In the genomic region with DNA sequence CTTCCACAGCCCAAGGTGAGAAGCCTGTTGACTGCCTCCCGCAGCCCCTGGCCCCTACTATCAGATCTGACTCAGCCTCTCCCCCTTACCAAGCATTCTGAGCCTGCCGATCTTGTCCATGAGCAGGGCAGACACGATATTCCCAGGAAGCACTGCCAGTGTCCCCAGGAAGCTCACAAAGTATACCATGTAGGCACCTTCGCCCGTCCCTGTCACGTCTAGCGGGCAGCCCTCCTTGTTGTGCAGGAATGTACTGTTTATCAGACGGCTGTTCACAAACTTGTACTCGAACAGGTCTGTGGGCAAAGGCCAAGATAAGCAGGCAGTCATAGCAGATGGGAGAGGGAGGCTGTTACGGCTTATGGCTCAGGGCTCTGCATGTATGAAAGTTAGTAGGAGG, we compare ENCODE assay signal across 28 cellular contexts. TPM values are rescaled to one million over a fixed set of nuclear protein-coding genes. Genes with fewer than 3 reads are reported as not detected.
DNase-seq lines count a peak whose midpoint lies in the region; ATAC-seq, FAIRE-seq and TF ChIP-seq lines count a peak whose summit lies in the region.
"Had no signal": no experiment of that assay in that cellular context is flagged by ENCODE, and none has a peak within 500 bp of the region (broad histone marks: within the 10 kb centered on the region; RNA-seq: fewer than 3 reads in every experiment).

No MANE protein-coding gene starts in this region.

- FAIRE-seq in HepG2 (lab: Jason Lieb, UNC) (no peak), small intestine (lab: Jason Lieb, UNC) (no peak)
- FAIRE-seq: A204.1, G401.6, HTR-8/SVneo had no signal

- in situ Hi-C loops in HepG2 (cut with HindIII; ENCODE audit: extremely low pct_ligation_motif_present, low pct_unique_long_range_greater_than_20kb) (no loop called here), Panc1 (cut with HindIII; ENCODE audit: low pct_unique_long_range_greater_than_20kb, low sequenced_read_pairs) (no loop called here)

- H3K9me3 Mint-ChIP-seq in activated CD8-positive, alpha-beta T cell treated with anti-CD3 and anti-CD28 coated beads for 36 hours, result no peaks in the 10 kb centered on the region
- H3K9me3 Mint-ChIP-seq: CD4-positive, alpha-beta T cell; HFFc6 had no signal

- H3K4me1 ChIP-seq in HepG2 (ENCODE audit: insufficient read depth, low read length) (0 out of 2 replicates have a peak, but pooled peaks cover 5% of the 10 kb centered on the region), right lobe of liver (no peaks in the 10 kb centered on the region), Panc1 (ENCODE audit: control insufficient read depth, insufficient read depth, low read length) (no peaks in the 10 kb centered on the region), small intestine (ENCODE audit: control insufficient read depth in 2 of 2, insufficient read depth in 1 of 2, low read depth in 1 of 2, low read length in 1 of 2) (no peaks in the 10 kb centered on the region)
- H3K4me1 ChIP-seq: Peyer's patch had no signal

- H4K20me1 ChIP-seq in HepG2 (ENCODE audit: insufficient read depth, low read length), result no peaks in the 10 kb centered on the region
- H4K20me1 ChIP-seq: BLaER1 treated with 17β-estradiol and CSF1 and Interleukin-3, amounts not matched to agents 10 nM and 100 nM had no signal

- TF ChIP-seq RAD21 in HepG2 (CRISPR knock-in tag; IDR thresholded peaks at IDR 0.05), result no peak

- no peak overlapping the region for H3K27ac ChIP-seq in HepG2 (ENCODE audit: extremely low read length, insufficient read depth, low read length)
- H3K27ac ChIP-seq in right lobe of liver, result no peak overlapping the region
- H3K27ac ChIP-seq in Panc1 (ENCODE audit: low read length), result no peak overlapping the region
- H3K27ac ChIP-seq in small intestine (ENCODE audit: low read depth in 1 of 2, low read length in 1 of 2), result no peak overlapping the region
- H3K27ac ChIP-seq: BLaER1 treated with 17β-estradiol and CSF1 and Interleukin-3, amounts not matched to agents 10 nM and 100 nM; GM23248; KMS-11; Peyer's patch; SK-N-MC had no signal

- TF ChIP-seq CTCF in HepG2 (CRISPR knock-in tag; IDR thresholded peaks at IDR 0.05), result no peak
- TF ChIP-seq CTCF in right lobe of liver (IDR thresholded peaks at IDR 0.05), result no peak
- TF ChIP-seq CTCF in Panc1 (IDR thresholded peaks at IDR 0.05), result no peak
- TF ChIP-seq CTCF in activated CD8-positive, alpha-beta T cell treated with anti-CD3 and anti-CD28 coated beads for 36 hours (IDR thresholded peaks at IDR 0.05), result no peak

- no peak for TF ChIP-seq EP300 in HepG2 (IDR thresholded peaks at IDR 0.05; ENCODE audit: low read depth in 2 of 2, low read length in 2 of 2)
- TF ChIP-seq EP300 in HepG2 (CRISPR knock-in tag; IDR thresholded peaks at IDR 0.05; ENCODE audit: borderline replicate concordance), result no peak

- POLR2A ChIA-PET in HepG2 (lab: Yijun Ruan, JAX), result interaction anchor here (1.1 kb wide), 1 partner anchor 20 kb away, joined by 3 read pairs; a partner anchor contains a TSS
- POLR2A ChIA-PET in Panc1 (lab: Charles Lee), result no interaction called here
- POLR2A ChIA-PET in activated CD8-positive, alpha-beta T cell treated with anti-CD3 and anti-CD28 coated beads for 36 hours (lab: Charles Lee), result interaction anchor here (1.5 to 2.1 kb wide), 2 partner anchors 9 to 19 kb away, joined by 6 to 7 read pairs; a partner anchor contains a TSS

- no peak overlapping the region for H2AFZ ChIP-seq in HepG2 (ENCODE audit: low read length)
- H2AFZ ChIP-seq: GM23248 had no signal

- H3K4me2 ChIP-seq in HepG2 (ENCODE audit: low read depth, low read length), result no peak overlapping the region
- H3K4me2 ChIP-seq: BLaER1 treated with 17β-estradiol and CSF1 and Interleukin-3, amounts not matched to agents 10 nM and 100 nM; KMS-11 had no signal

- no peak for DNase-seq in HepG2 (ENCODE audit: low spot score)
- no peak for DNase-seq in right lobe of liver
- no peak for DNase-seq in Panc1 (ENCODE audit: low read depth, low spot score)
- DNase-seq in erythroblast (lab: John Stamatoyannopoulos, UW), result peak; percentile 60 to 79
- DNase-seq in small intestine, result peak; percentile 57
- no peak for DNase-seq in NCI-H2029 (lab: John Stamatoyannopoulos, UW)
- DNase-seq in activated CD8-positive, alpha-beta T cell treated with anti-CD3 and anti-CD28 coated beads for 36 hours, result no peak
- DNase-seq: AML-193; CD4-positive, alpha-beta T cell; GM23248; H7; HFFc6; IMR-90; MM.1S; NCI-H1694; NCI-H2081; NCI-H2227 treated with DMSO at 0.1 percent for 48 hours; NCI-H510A; NCI-H69; SIG-M5 had no signal

- no peak overlapping the region for H3K9ac ChIP-seq in HepG2 (ENCODE audit: insufficient read depth, low read depth, low read length)
- H3K9ac ChIP-seq: BLaER1 treated with 17β-estradiol and CSF1 and Interleukin-3, amounts not matched to agents 10 nM and 100 nM; GM23248; KMS-11 had no signal

- 52% methylated on average over 10 of the region's 10 CpGs for WGBS in HepG2 (ENCODE audit: low lambda C conversion rate)
- 33% methylated on average over 4 of the region's 10 CpGs for WGBS in right lobe of liver (ENCODE audit: insufficient coverage, low coverage, low lambda C conversion rate, missing lambda C conversion rate)
- WGBS in small intestine, 3 donors, result 22 to 65% (median 43%) methylated on average over 10 of the region's 10 CpGs

- H3K36me3 Mint-ChIP-seq in activated CD8-positive, alpha-beta T cell treated with anti-CD3 and anti-CD28 coated beads for 36 hours (ENCODE audit: low read depth), result peaks cover 7% of the 10 kb centered on the region

- H3K27me3 ChIP-seq in HepG2 (ENCODE audit: control insufficient read depth in 1 of 2, insufficient read depth in 2 of 2, low read length in 2 of 2) (no peaks in the 10 kb centered on the region), right lobe of liver (no peaks in the 10 kb centered on the region), Panc1 (ENCODE audit: control insufficient read depth, insufficient read depth, low read length) (no peaks in the 10 kb centered on the region), small intestine (ENCODE audit: control insufficient read depth in 2 of 2, insufficient read depth in 2 of 2, low read length in 2 of 2) (no peaks in the 10 kb centered on the region)
- H3K27me3 ChIP-seq: BLaER1 treated with 17β-estradiol and CSF1 and Interleukin-3, amounts not matched to agents 10 nM and 100 nM; Peyer's patch had no signal

- CTCF ChIA-PET in HepG2 (lab: Yijun Ruan, JAX; ENCODE audit: low intra/inter-chr PET ratio, low total read pairs), result no interaction called here
- CTCF ChIA-PET in Panc1 (lab: Charles Lee), result no interaction called here
- CTCF ChIA-PET in activated CD8-positive, alpha-beta T cell treated with anti-CD3 and anti-CD28 coated beads for 36 hours (lab: Charles Lee), result interaction anchor here (0.8 kb wide), 1 partner anchor 18 kb away, joined by 3 read pairs; a partner anchor contains a TSS

- no peak for TF ChIP-seq POLR2A in HepG2 (IDR thresholded peaks at IDR 0.05; ENCODE audit: insufficient read depth in 1 of 2, low read depth in 2 of 2, low read length in 2 of 2)
- no peak for TF ChIP-seq POLR2A in right lobe of liver (IDR thresholded peaks at IDR 0.05)
- TF ChIP-seq POLR2A in erythroblast (IDR thresholded peaks at IDR 0.05; ENCODE audit: low read length), result no peak

- no peaks in the 10 kb centered on the region for H3K4me1 Mint-ChIP-seq in activated CD8-positive, alpha-beta T cell treated with anti-CD3 and anti-CD28 coated beads for 36 hours (ENCODE audit: low read depth)

- H3K4me3 ChIP-seq in HepG2 (replicated peaks in 1 of 3; ENCODE audit: insufficient read depth in 1 of 3, low read depth in 2 of 3, low read length in 3 of 3) (no peak overlapping the region), right lobe of liver (no peak overlapping the region), Panc1 (ENCODE audit: low read depth in 2 of 2, low read length in 2 of 2) (no peak overlapping the region), small intestine (ENCODE audit: low read depth in 1 of 2, low read length in 2 of 2) (no peak overlapping the region)
- H3K4me3 ChIP-seq: BLaER1 treated with 17β-estradiol and CSF1 and Interleukin-3, amounts not matched to agents 10 nM and 100 nM; GM23248; Peyer's patch; SK-N-MC had no signal

- no peaks in the 10 kb centered on the region for H3K27me3 Mint-ChIP-seq in activated CD8-positive, alpha-beta T cell treated with anti-CD3 and anti-CD28 coated beads for 36 hours
- H3K27me3 Mint-ChIP-seq: CD4-positive, alpha-beta T cell had no signal

- H3K4me3 Mint-ChIP-seq in activated CD8-positive, alpha-beta T cell treated with anti-CD3 and anti-CD28 coated beads for 36 hours, result no peak overlapping the region
- H3K4me3 Mint-ChIP-seq: CD4-positive, alpha-beta T cell; HFFc6 had no signal

- H3K9me3 ChIP-seq in HepG2 (ENCODE audit: low read length) (no peaks in the 10 kb centered on the region), right lobe of liver (no peaks in the 10 kb centered on the region), Panc1 (ENCODE audit: control insufficient read depth, insufficient read depth, low read depth, low read length) (no peaks in the 10 kb centered on the region), small intestine (ENCODE audit: control insufficient read depth, low read depth) (no peaks in the 10 kb centered on the region)
- H3K9me3 ChIP-seq: BLaER1 treated with 17β-estradiol and CSF1 and Interleukin-3, amounts not matched to agents 10 nM and 100 nM; Peyer's patch had no signal

- no TSS peak for BruUV-seq in HepG2 (replicated peaks; lab: Mats Ljungman, UMichigan)
- BruUV-seq in Panc1 (replicated peaks; lab: Mats Ljungman, UMichigan), result no TSS peak

- intact Hi-C loops in HepG2 (cut with micrococcal nuclease; ENCODE audit: unreplicated experiment) (no loop called here), right lobe of liver (cut with DNase I) (no loop called here), Panc1 (cut with micrococcal nuclease; ENCODE audit: unreplicated experiment) (no loop called here)
- intact Hi-C loops in activated CD8-positive, alpha-beta T cell treated with anti-CD3 and anti-CD28 coated beads for 36 hours (cut with micrococcal nuclease), result no loop called here

- peak; percentile 42 for ATAC-seq in HepG2
- no peak for ATAC-seq in right lobe of liver
- ATAC-seq in Panc1, result 0 out of 2 replicates have a peak, but pooled peaks have one; percentile 11
- no peak for ATAC-seq in GM19452 (IDR thresholded peaks at IDR 0.05; ENCODE audit: unreplicated experiment)
- ATAC-seq in activated CD8-positive, alpha-beta T cell treated with anti-CD3 and anti-CD28 coated beads for 36 hours, result no peak

- H3K36me3 ChIP-seq in HepG2 (replicated peaks in 1 of 2; ENCODE audit: control insufficient read depth in 1 of 2, insufficient read depth in 2 of 2, low read length in 2 of 2) (no peaks in the 10 kb centered on the region), right lobe of liver (no peaks in the 10 kb centered on the region), Panc1 (ENCODE audit: control insufficient read depth, insufficient read depth, low read length) (no peaks in the 10 kb centered on the region), small intestine (ENCODE audit: control insufficient read depth in 2 of 2, insufficient read depth in 2 of 2, low read length in 2 of 2) (no peaks in the 10 kb centered on the region)
- H3K36me3 ChIP-seq: Peyer's patch had no signal

- no peak overlapping the region for H3K27ac Mint-ChIP-seq in activated CD8-positive, alpha-beta T cell treated with anti-CD3 and anti-CD28 coated beads for 36 hours
- H3K27ac Mint-ChIP-seq: CD4-positive, alpha-beta T cell; HFFc6 had no signal

- H3K79me2 ChIP-seq in HepG2 (ENCODE audit: insufficient read depth, low read length), result no peaks in the 10 kb centered on the region

RNA-seq across cellular contexts. Expression of gene BOLA1, which starts 7.2 kb away (rescaled TPM):
- total RNA-seq in HepG2 (2016; rRNA removed; fragmentation: Illumina TruSeq; extraction: Trizol) (3.1 and 4.2 TPM in 2 replicates), right lobe of liver (10 to 100 TPM in 3 of 6 experiments, 1 to 10 TPM in 3; 8.4 to 23.7 (median 9.5) TPM), Panc1 (2021; ENCODE audit: unreplicated experiment) (14.6 TPM)
- 2.1 and 2.4 TPM in 2 replicates for total RNA-seq in HepG2 (2016; cell fraction: cytosol; rRNA removed; fragmentation: Illumina TruSeq; extraction: Trizol; ENCODE audit: low read depth)
- 3.6 and 3.9 TPM in 2 replicates for total RNA-seq in HepG2 (2016; cell fraction: insoluble cytoplasmic fraction; rRNA removed; fragmentation: Illumina TruSeq; extraction: Trizol)
- 2.0 and 2.7 TPM in 2 replicates for total RNA-seq in HepG2 (2016; cell fraction: membrane; rRNA removed; fragmentation: Illumina TruSeq; extraction: Trizol)
- total RNA-seq in HepG2 (2016; cell fraction: nucleus; rRNA removed; fragmentation: Illumina TruSeq; extraction: Trizol), result 3.2 and 3.5 TPM in 2 replicates
- polyA plus RNA-seq in HepG2 (2011; rRNA removed) (2.9 and 3.2 TPM in 2 replicates), small intestine (10 to 100 TPM; 24.7 to 49.4 (median 31.3) TPM)
- polyA plus RNA-seq in HepG2 (2011; cell fraction: cytosol; rRNA removed), result 2.9 and 4.8 TPM in 2 replicates
- 8.1 and 8.9 TPM in 2 replicates for polyA plus RNA-seq in HepG2 (2011; cell fraction: nucleus; rRNA removed)
- 2.5 and 2.8 TPM in 2 replicates for polyA plus RNA-seq in HepG2 (2012)
- 2.0 and 2.6 TPM in 2 replicates for polyA plus RNA-seq in HepG2 (2016; cell fraction: cytosol; fragmentation: Illumina TruSeq; extraction: Trizol; ENCODE audit: low read depth)
- 3.3 and 5.4 TPM in 2 replicates for polyA plus RNA-seq in HepG2 (2016; cell fraction: insoluble cytoplasmic fraction; fragmentation: Illumina TruSeq; extraction: Trizol; ENCODE audit: low read depth)
- 2.5 and 2.8 TPM in 2 replicates for polyA plus RNA-seq in HepG2 (2016; cell fraction: membrane; fragmentation: Illumina TruSeq; extraction: Trizol; ENCODE audit: low read depth)
- 4.8 TPM in 2 replicates for polyA plus RNA-seq in HepG2 (2016; cell fraction: nucleus; fragmentation: Illumina TruSeq; extraction: Trizol; ENCODE audit: insufficient read depth, low read depth)
- polyA minus RNA-seq in HepG2 (2011; rRNA and poly(A)+ RNA removed; ENCODE audit: low replicate concordance), result 1.4 and 3.8 TPM in 2 replicates
- polyA minus RNA-seq in HepG2 (2011; cell fraction: cytosol; rRNA and poly(A)+ RNA removed), result 0.79 TPM in 1 of 2 replicates, not detected in the other
- polyA minus RNA-seq in HepG2 (2011; cell fraction: nucleus; rRNA and poly(A)+ RNA removed), result 1.4 and 1.9 TPM in 2 replicates
- polyA plus RNA-seq in Panc1 (2012; ENCODE audit: insufficient read length), result 21.1 TPM
- total RNA-seq in activated CD8-positive, alpha-beta T cell treated with anti-CD3 and anti-CD28 coated beads for 36 hours, result 10 to 100 TPM; 25.1 to 28.8 TPM

RNA-seq across cellular contexts. Expression of gene SV2A, which starts 11.1 kb away (rescaled TPM):
- total RNA-seq in HepG2 (2016; rRNA removed; fragmentation: Illumina TruSeq; extraction: Trizol) (0.45 and 0.84 TPM in 2 replicates), right lobe of liver (under 1 TPM; 0.12 to 0.50 (median 0.25) TPM), Panc1 (2021; ENCODE audit: unreplicated experiment) (2.9 TPM)
- 0.10 and 0.18 TPM in 2 replicates for total RNA-seq in HepG2 (2016; cell fraction: cytosol; rRNA removed; fragmentation: Illumina TruSeq; extraction: Trizol; ENCODE audit: low read depth)
- 0.55 and 0.89 TPM in 2 replicates for total RNA-seq in HepG2 (2016; cell fraction: insoluble cytoplasmic fraction; rRNA removed; fragmentation: Illumina TruSeq; extraction: Trizol)
- total RNA-seq in HepG2 (2016; cell fraction: membrane; rRNA removed; fragmentation: Illumina TruSeq; extraction: Trizol), result 0.22 and 0.34 TPM in 2 replicates
- total RNA-seq in HepG2 (2016; cell fraction: nucleus; rRNA removed; fragmentation: Illumina TruSeq; extraction: Trizol), result 0.84 and 1.3 TPM in 2 replicates
- polyA plus RNA-seq in HepG2 (2011; rRNA removed) (1.9 and 3.3 TPM in 2 replicates), small intestine (1 to 10 TPM in 1 of 3 donors, under 1 TPM in 1, not detected in 1; 0.54 to 3.9 TPM)
- 2.0 and 3.0 TPM in 2 replicates for polyA plus RNA-seq in HepG2 (2011; cell fraction: cytosol; rRNA removed)
- polyA plus RNA-seq in HepG2 (2011; cell fraction: nucleus; rRNA removed), result 3.7 and 5.5 TPM in 2 replicates
- polyA plus RNA-seq in HepG2 (2012), result 1.8 and 4.2 TPM in 2 replicates
- polyA plus RNA-seq in HepG2 (2016; cell fraction: cytosol; fragmentation: Illumina TruSeq; extraction: Trizol; ENCODE audit: low read depth), result 0.05 and 0.08 TPM in 2 replicates
- polyA plus RNA-seq in HepG2 (2016; cell fraction: insoluble cytoplasmic fraction; fragmentation: Illumina TruSeq; extraction: Trizol; ENCODE audit: low read depth), result 0.45 and 0.50 TPM in 2 replicates
- 0.13 and 0.18 TPM in 2 replicates for polyA plus RNA-seq in HepG2 (2016; cell fraction: membrane; fragmentation: Illumina TruSeq; extraction: Trizol; ENCODE audit: low read depth)
- polyA plus RNA-seq in HepG2 (2016; cell fraction: nucleus; fragmentation: Illumina TruSeq; extraction: Trizol; ENCODE audit: insufficient read depth, low read depth), result 1.7 and 2.1 TPM in 2 replicates
- polyA minus RNA-seq in HepG2 (2011; rRNA and poly(A)+ RNA removed; ENCODE audit: low replicate concordance), result 0.19 and 5.4 TPM in 2 replicates
- 1.5 and 1.9 TPM in 2 replicates for polyA minus RNA-seq in HepG2 (2011; cell fraction: cytosol; rRNA and poly(A)+ RNA removed)
- polyA minus RNA-seq in HepG2 (2011; cell fraction: nucleus; rRNA and poly(A)+ RNA removed), result 2.1 and 2.9 TPM in 2 replicates
- 4.4 TPM for polyA plus RNA-seq in Panc1 (2012; ENCODE audit: insufficient read length)
- total RNA-seq in activated CD8-positive, alpha-beta T cell treated with anti-CD3 and anti-CD28 coated beads for 36 hours, result 1 to 10 TPM; 8.2 to 9.1 TPM

RNA-seq across cellular contexts. Expression of gene SF3B4, which starts 21.0 kb away (rescaled TPM):
- total RNA-seq in HepG2 (2016; rRNA removed; fragmentation: Illumina TruSeq; extraction: Trizol) (14.8 and 24.6 TPM in 2 replicates), right lobe of liver (10 to 100 TPM in 5 of 6 experiments, 1 to 10 TPM in 1; 8.2 to 18.5 (median 12.2) TPM), Panc1 (2021; ENCODE audit: unreplicated experiment) (120 TPM)
- 3.4 and 4.9 TPM in 2 replicates for total RNA-seq in HepG2 (2016; cell fraction: cytosol; rRNA removed; fragmentation: Illumina TruSeq; extraction: Trizol; ENCODE audit: low read depth)
- total RNA-seq in HepG2 (2016; cell fraction: insoluble cytoplasmic fraction; rRNA removed; fragmentation: Illumina TruSeq; extraction: Trizol), result 11.6 and 24.9 TPM in 2 replicates
- total RNA-seq in HepG2 (2016; cell fraction: membrane; rRNA removed; fragmentation: Illumina TruSeq; extraction: Trizol), result 10.3 and 11.6 TPM in 2 replicates
- 11.4 and 16.3 TPM in 2 replicates for total RNA-seq in HepG2 (2016; cell fraction: nucleus; rRNA removed; fragmentation: Illumina TruSeq; extraction: Trizol)
- polyA plus RNA-seq in HepG2 (2011; rRNA removed) (13.8 and 14.6 TPM in 2 replicates), small intestine (10 to 100 TPM; 34.3 to 50.8 (median 34.9) TPM)
- 9.1 and 10.1 TPM in 2 replicates for polyA plus RNA-seq in HepG2 (2011; cell fraction: cytosol; rRNA removed)
- 10.6 and 12.6 TPM in 2 replicates for polyA plus RNA-seq in HepG2 (2011; cell fraction: nucleus; rRNA removed)
- 36.2 and 39.4 TPM in 2 replicates for polyA plus RNA-seq in HepG2 (2012)
- polyA plus RNA-seq in HepG2 (2016; cell fraction: cytosol; fragmentation: Illumina TruSeq; extraction: Trizol; ENCODE audit: low read depth), result 11.3 and 13.8 TPM in 2 replicates
- polyA plus RNA-seq in HepG2 (2016; cell fraction: insoluble cytoplasmic fraction; fragmentation: Illumina TruSeq; extraction: Trizol; ENCODE audit: low read depth), result 37.5 and 53.9 TPM in 2 replicates
- polyA plus RNA-seq in HepG2 (2016; cell fraction: membrane; fragmentation: Illumina TruSeq; extraction: Trizol; ENCODE audit: low read depth), result 17.3 and 22.1 TPM in 2 replicates
- 28.9 and 31.3 TPM in 2 replicates for polyA plus RNA-seq in HepG2 (2016; cell fraction: nucleus; fragmentation: Illumina TruSeq; extraction: Trizol; ENCODE audit: insufficient read depth, low read depth)
- 14.9 and 44.2 TPM in 2 replicates for polyA minus RNA-seq in HepG2 (2011; rRNA and poly(A)+ RNA removed; ENCODE audit: low replicate concordance)
- polyA minus RNA-seq in HepG2 (2011; cell fraction: cytosol; rRNA and poly(A)+ RNA removed), result 14.8 and 15.7 TPM in 2 replicates
- polyA minus RNA-seq in HepG2 (2011; cell fraction: nucleus; rRNA and poly(A)+ RNA removed), result 12.9 and 16.2 TPM in 2 replicates
- polyA plus RNA-seq in Panc1 (2012; ENCODE audit: insufficient read length), result 98.8 TPM
- 10 to 100 TPM; 67.1 to 67.6 TPM for total RNA-seq in activated CD8-positive, alpha-beta T cell treated with anti-CD3 and anti-CD28 coated beads for 36 hours

RNA-seq across cellular contexts. Expression of gene MTMR11, which starts 30.1 kb away (rescaled TPM):
- 0.27 and 0.49 TPM in 2 replicates for total RNA-seq in HepG2 (2016; rRNA removed; fragmentation: Illumina TruSeq; extraction: Trizol)
- total RNA-seq in HepG2 (2016; cell fraction: cytosol; rRNA removed; fragmentation: Illumina TruSeq; extraction: Trizol; ENCODE audit: low read depth), result not detected in 2 replicates
- 0.48 and 0.61 TPM in 2 replicates for total RNA-seq in HepG2 (2016; cell fraction: insoluble cytoplasmic fraction; rRNA removed; fragmentation: Illumina TruSeq; extraction: Trizol)
- 0.09 and 0.28 TPM in 2 replicates for total RNA-seq in HepG2 (2016; cell fraction: membrane; rRNA removed; fragmentation: Illumina TruSeq; extraction: Trizol)
- 0.65 and 0.72 TPM in 2 replicates for total RNA-seq in HepG2 (2016; cell fraction: nucleus; rRNA removed; fragmentation: Illumina TruSeq; extraction: Trizol)
- polyA plus RNA-seq in HepG2 (2011; rRNA removed), result 2.8 and 4.0 TPM in 2 replicates
- 1.5 and 2.7 TPM in 2 replicates for polyA plus RNA-seq in HepG2 (2011; cell fraction: cytosol; rRNA removed)
- 10.8 and 17.5 TPM in 2 replicates for polyA plus RNA-seq in HepG2 (2011; cell fraction: nucleus; rRNA removed)
- 2.8 and 4.1 TPM in 2 replicates for polyA plus RNA-seq in HepG2 (2012)
- 0.11 TPM in 1 of 2 replicates, not detected in the other for polyA plus RNA-seq in HepG2 (2016; cell fraction: cytosol; fragmentation: Illumina TruSeq; extraction: Trizol; ENCODE audit: low read depth)
- polyA plus RNA-seq in HepG2 (2016; cell fraction: insoluble cytoplasmic fraction; fragmentation: Illumina TruSeq; extraction: Trizol; ENCODE audit: low read depth), result 0.31 and 0.47 TPM in 2 replicates
- polyA plus RNA-seq in HepG2 (2016; cell fraction: membrane; fragmentation: Illumina TruSeq; extraction: Trizol; ENCODE audit: low read depth), result 0.16 TPM in 1 of 2 replicates, not detected in the other
- polyA plus RNA-seq in HepG2 (2016; cell fraction: nucleus; fragmentation: Illumina TruSeq; extraction: Trizol; ENCODE audit: insufficient read depth, low read depth), result 1.5 and 2.0 TPM in 2 replicates
- 4.0 and 9.4 TPM in 2 replicates for polyA minus RNA-seq in HepG2 (2011; rRNA and poly(A)+ RNA removed; ENCODE audit: low replicate concordance)
- polyA minus RNA-seq in HepG2 (2011; cell fraction: cytosol; rRNA and poly(A)+ RNA removed), result 0.89 and 1.3 TPM in 2 replicates
- polyA minus RNA-seq in HepG2 (2011; cell fraction: nucleus; rRNA and poly(A)+ RNA removed), result 5.4 and 10.2 TPM in 2 replicates
- total RNA-seq in right lobe of liver, result 1 to 10 TPM in 5 of 6 experiments, under 1 TPM in 1; 0.97 to 7.1 (median 3.6) TPM
- total RNA-seq in Panc1 (2021; ENCODE audit: unreplicated experiment), result 12.0 TPM
- polyA plus RNA-seq in Panc1 (2012; ENCODE audit: insufficient read length), result 9.4 TPM
- 100 to 1,000 TPM in 1 of 3 donors, 10 to 100 TPM in 2; 32.5 to 138 (median 94.3) TPM for polyA plus RNA-seq in small intestine
- under 1 TPM; 0.51 to 0.86 TPM for total RNA-seq in activated CD8-positive, alpha-beta T cell treated with anti-CD3 and anti-CD28 coated beads for 36 hours

Comparison
In these comparisons a context has a peak if more than half of its experiments do, and no peak if none do; other contexts are left out.
1. ATAC-seq: peak in HepG2 (single experiment) and Panc1 (single experiment); none in right lobe of liver (0 of 4), GM19452 (single experiment) and activated CD8-positive, alpha-beta T cell treated with anti-CD3 and anti-CD28 coated beads for 36 hours (single experiment).
2. DNase-seq: peak in erythroblast (2 of 2) and small intestine (single experiment); none in HepG2 (single experiment), right lobe of liver (0 of 3), Panc1 (single experiment), NCI-H2029 (single experiment) and activated CD8-positive, alpha-beta T cell treated with anti-CD3 and anti-CD28 coated beads for 36 hours (single experiment).